ENCODE assay signal across 8 cellular contexts in the genomic region with DNA sequence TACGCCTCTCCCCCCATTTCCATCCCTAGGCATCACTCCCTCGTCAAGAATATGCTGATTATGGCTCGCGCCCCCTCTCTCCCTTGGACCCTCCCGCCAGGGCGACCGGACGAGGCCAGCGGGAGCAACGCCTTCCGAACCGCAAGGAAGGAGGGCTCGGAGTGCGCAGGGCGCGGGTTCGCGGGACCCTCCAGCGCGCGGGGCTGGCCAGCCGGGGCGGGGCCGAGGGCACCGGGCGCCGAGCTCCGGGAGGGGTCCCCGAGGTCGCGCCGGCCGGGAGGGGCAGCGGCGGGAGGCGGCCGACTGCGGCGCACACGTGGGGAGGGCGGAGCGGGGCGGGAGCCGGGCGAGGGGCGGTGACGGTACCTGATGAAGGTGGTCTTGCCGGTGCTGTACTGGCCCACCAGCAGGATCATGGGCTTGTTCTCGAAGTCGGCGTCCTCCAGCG. TPM values are rescaled to one million over a fixed set of nuclear protein-coding genes. Genes with fewer than 3 reads are reported as not detected.
DNase-seq lines count a peak whose midpoint lies in the region; ATAC-seq and TF ChIP-seq lines count a peak whose summit lies in the region.

No MANE protein-coding gene starts in this region.

- H3K27ac Mint-ChIP-seq in neural progenitor cell: no peak overlapping the region

- DNase-seq in activated CD4-positive, CD25-positive, alpha-beta regulatory T cell treated with anti-CD3 and anti-CD28 coated beads, Interleukin-2, amount 50 U/mL, for 16 hours (ENCODE audit: low read depth, low spot score): peak; percentile 7
- DNase-seq in activated CD4-positive, CD25-positive, alpha-beta regulatory T cell treated with anti-CD3 and anti-CD28 coated beads, Interleukin-2, amount 50 U/mL, for 72 hours: no peak
- DNase-seq in RPMI8226 (peak; percentile 33), neural progenitor cell (ENCODE audit: low spot score) (peak; percentile 69), DMS153 (lab: John Stamatoyannopoulos, UW) (no peak), SK-N-DZ (ENCODE audit: low spot score) (no peak)

- peaks cover 30% of the 10 kb centered on the region for H3K4me1 Mint-ChIP-seq in neural progenitor cell

- peak overlapping the region; percentile 83 for H3K4me2 ChIP-seq in neural progenitor cell

- TF ChIP-seq CTCF in neural progenitor cell (IDR thresholded peaks at IDR 0.05): no peak

- H3K79me2 ChIP-seq in neural progenitor cell (ENCODE audit: low read depth): peaks cover 48% of the 10 kb centered on the region

- peaks cover 14% of the 10 kb centered on the region for H4K20me1 ChIP-seq in neural progenitor cell (ENCODE audit: low read depth)

- peaks cover 14% of the 10 kb centered on the region for H3K27me3 Mint-ChIP-seq in neural progenitor cell (ENCODE audit: insufficient read depth, low read depth)

- no peaks in the 10 kb centered on the region for H3K9me3 Mint-ChIP-seq in neural progenitor cell

- H3K36me3 ChIP-seq in neural progenitor cell: no peaks in the 10 kb centered on the region

- peaks cover 23% of the 10 kb centered on the region for H3K4me1 ChIP-seq in neural progenitor cell

- peak overlapping the region; percentile 64 for H3K4me3 ChIP-seq in neural progenitor cell

- H2AFZ ChIP-seq in neural progenitor cell (replicated peaks): peak overlapping the region; percentile 95

- H3F3A ChIP-seq in neural progenitor cell (ENCODE audit: low read depth): peaks cover 21% of the 10 kb centered on the region

- no peaks in the 10 kb centered on the region for H3K36me3 Mint-ChIP-seq in neural progenitor cell

- ATAC-seq in HG02610 (IDR thresholded peaks at IDR 0.05; ENCODE audit: unreplicated experiment) (peak; percentile 7), esophagus mucosa (peak; percentile 49)

- H3K9me3 ChIP-seq in neural progenitor cell (ENCODE audit: low read depth): no peaks in the 10 kb centered on the region

- no peaks in the 10 kb centered on the region for H3K27me3 ChIP-seq in neural progenitor cell

- peak overlapping the region; percentile 5 for H3K9ac ChIP-seq in neural progenitor cell

- H3K4me3 Mint-ChIP-seq in neural progenitor cell: peak overlapping the region; percentile 94

- H3K27ac ChIP-seq in neural progenitor cell: peak overlapping the region; percentile 60

RNA-seq across cellular contexts. Expression of a gene that starts 0.4 kb away (rescaled TPM):
- total RNA-seq in esophagus mucosa (32.0 TPM), neural progenitor cell (ENCODE audit: low replicate concordance) (6.9 and 11.9 TPM in 2 replicates)
- 2.2 and 2.8 TPM in 2 replicates for polyA plus RNA-seq in SK-N-DZ (2014; cell fraction: cytosol; rRNA removed)
- 0.62 and 1.1 TPM in 2 replicates for polyA plus RNA-seq in SK-N-DZ (2014; cell fraction: nucleus; rRNA removed)

RNA-seq across cellular contexts. Expression of a gene that starts 48.9 kb away (rescaled TPM):
- total RNA-seq in esophagus mucosa: 18.1 TPM
- total RNA-seq in neural progenitor cell (ENCODE audit: low replicate concordance): not detected in 2 replicates
- not detected in 2 replicates for polyA plus RNA-seq in SK-N-DZ (2014; cell fraction: cytosol; rRNA removed)
- not detected in 2 replicates for polyA plus RNA-seq in SK-N-DZ (2014; cell fraction: nucleus; rRNA removed)

Comparison
In these comparisons a context has a peak if more than half of its experiments do, and no peak if none do; other contexts are left out.
1. DNase-seq: peak in activated CD4-positive, CD25-positive, alpha-beta regulatory T cell treated with anti-CD3 and anti-CD28 coated beads, Interleukin-2, amount 50 U/mL, for 16 hours (single experiment), RPMI8226 (single experiment) and neural progenitor cell (single experiment); none in activated CD4-positive, CD25-positive, alpha-beta regulatory T cell treated with anti-CD3 and anti-CD28 coated beads, Interleukin-2, amount 50 U/mL, for 72 hours (single experiment), DMS153 (single experiment) and SK-N-DZ (single experiment).
2. RNA of a gene that starts 48.9 kb away (total RNA-seq): 18.1 TPM in esophagus mucosa (single experiment); not detected in neural progenitor cell; every median in the first group is over 10 times any median in the second.